Comparison of ENCODE assay signal across 1 cellular context in genomic region chr19:17947815-17948473, GRCh38.
TF ChIP-seq lines count a peak whose summit lies in the region.

No MANE protein-coding gene starts in this region.

TF ChIP-seq in K562, 482 proteins besides CTCF, POLR2A, EP300 and RAD21 (continued from another document and continues in another):
- TF ChIP-seq ZNF639 (CRISPR knock-in tag; conservative IDR thresholded peaks at IDR 0.05 in 1 of 2, IDR thresholded peaks at IDR 0.05 in 1 of 2) = peak in 1 of 2 experiments; percentile 70; a peak in 2 of 4 replicates
- peak; percentile 65 for TF ChIP-seq MAX (CRISPR knock-in tag; IDR thresholded peaks at IDR 0.05)
- TF ChIP-seq L3MBTL2 (IDR thresholded peaks at IDR 0.05) = no peak
- no peak for TF ChIP-seq ZFP36 (IDR thresholded peaks at IDR 0.05; ENCODE audit: low read depth, low read length, partially characterized antibody)
- TF ChIP-seq RB1 (IDR thresholded peaks at IDR 0.05; ENCODE audit: low read depth) = peak; percentile 80
- TF ChIP-seq, protein P1, sequence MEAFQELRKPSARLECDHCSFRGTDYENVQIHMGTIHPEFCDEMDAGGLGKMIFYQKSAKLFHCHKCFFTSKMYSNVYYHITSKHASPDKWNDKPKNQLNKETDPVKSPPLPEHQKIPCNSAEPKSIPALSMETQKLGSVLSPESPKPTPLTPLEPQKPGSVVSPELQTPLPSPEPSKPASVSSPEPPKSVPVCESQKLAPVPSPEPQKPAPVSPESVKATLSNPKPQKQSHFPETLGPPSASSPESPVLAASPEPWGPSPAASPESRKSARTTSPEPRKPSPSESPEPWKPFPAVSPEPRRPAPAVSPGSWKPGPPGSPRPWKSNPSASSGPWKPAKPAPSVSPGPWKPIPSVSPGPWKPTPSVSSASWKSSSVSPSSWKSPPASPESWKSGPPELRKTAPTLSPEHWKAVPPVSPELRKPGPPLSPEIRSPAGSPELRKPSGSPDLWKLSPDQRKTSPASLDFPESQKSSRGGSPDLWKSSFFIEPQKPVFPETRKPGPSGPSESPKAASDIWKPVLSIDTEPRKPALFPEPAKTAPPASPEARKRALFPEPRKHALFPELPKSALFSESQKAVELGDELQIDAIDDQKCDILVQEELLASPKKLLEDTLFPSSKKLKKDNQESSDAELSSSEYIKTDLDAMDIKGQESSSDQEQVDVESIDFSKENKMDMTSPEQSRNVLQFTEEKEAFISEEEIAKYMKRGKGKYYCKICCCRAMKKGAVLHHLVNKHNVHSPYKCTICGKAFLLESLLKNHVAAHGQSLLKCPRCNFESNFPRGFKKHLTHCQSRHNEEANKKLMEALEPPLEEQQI (IDR thresholded peaks at IDR 0.05) = no peak
- TF ChIP-seq CBFA2T3 (IDR thresholded peaks at IDR 0.05) = no peak
- TF ChIP-seq, protein P2, sequence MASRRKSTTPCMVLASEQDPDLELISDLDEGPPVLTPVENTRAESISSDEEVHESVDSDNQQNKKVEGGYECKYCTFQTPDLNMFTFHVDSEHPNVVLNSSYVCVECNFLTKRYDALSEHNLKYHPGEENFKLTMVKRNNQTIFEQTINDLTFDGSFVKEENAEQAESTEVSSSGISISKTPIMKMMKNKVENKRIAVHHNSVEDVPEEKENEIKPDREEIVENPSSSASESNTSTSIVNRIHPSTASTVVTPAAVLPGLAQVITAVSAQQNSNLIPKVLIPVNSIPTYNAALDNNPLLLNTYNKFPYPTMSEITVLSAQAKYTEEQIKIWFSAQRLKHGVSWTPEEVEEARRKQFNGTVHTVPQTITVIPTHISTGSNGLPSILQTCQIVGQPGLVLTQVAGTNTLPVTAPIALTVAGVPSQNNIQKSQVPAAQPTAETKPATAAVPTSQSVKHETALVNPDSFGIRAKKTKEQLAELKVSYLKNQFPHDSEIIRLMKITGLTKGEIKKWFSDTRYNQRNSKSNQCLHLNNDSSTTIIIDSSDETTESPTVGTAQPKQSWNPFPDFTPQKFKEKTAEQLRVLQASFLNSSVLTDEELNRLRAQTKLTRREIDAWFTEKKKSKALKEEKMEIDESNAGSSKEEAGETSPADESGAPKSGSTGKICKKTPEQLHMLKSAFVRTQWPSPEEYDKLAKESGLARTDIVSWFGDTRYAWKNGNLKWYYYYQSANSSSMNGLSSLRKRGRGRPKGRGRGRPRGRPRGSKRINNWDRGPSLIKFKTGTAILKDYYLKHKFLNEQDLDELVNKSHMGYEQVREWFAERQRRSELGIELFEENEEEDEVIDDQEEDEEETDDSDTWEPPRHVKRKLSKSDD (conservative IDR thresholded peaks at IDR 0.05; ENCODE audit: low read length) = no peak
- no peak for TF ChIP-seq ZNF41 (CRISPR knock-in tag; conservative IDR thresholded peaks at IDR 0.05)
- peak; percentile 22 for TF ChIP-seq SAP30 (IDR thresholded peaks at IDR 0.05; ENCODE audit: borderline replicate concordance, insufficient read depth, low read depth, low read length, poor library complexity, severe bottlenecking)
- no peak for TF ChIP-seq NR3C1 (CRISPR knock-in tag; IDR thresholded peaks at IDR 0.05)
- no peak for TF ChIP-seq RAD51 (IDR thresholded peaks at IDR 0.05; ENCODE audit: borderline replicate concordance, low read depth)
- TF ChIP-seq, protein P3, sequence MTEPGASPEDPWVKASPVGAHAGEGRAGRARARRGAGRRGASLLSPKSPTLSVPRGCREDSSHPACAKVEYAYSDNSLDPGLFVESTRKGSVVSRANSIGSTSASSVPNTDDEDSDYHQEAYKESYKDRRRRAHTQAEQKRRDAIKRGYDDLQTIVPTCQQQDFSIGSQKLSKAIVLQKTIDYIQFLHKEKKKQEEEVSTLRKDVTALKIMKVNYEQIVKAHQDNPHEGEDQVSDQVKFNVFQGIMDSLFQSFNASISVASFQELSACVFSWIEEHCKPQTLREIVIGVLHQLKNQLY (CRISPR knock-in tag; conservative IDR thresholded peaks at IDR 0.05) = no peak
- no peak for TF ChIP-seq HDGF (IDR thresholded peaks at IDR 0.05)
- TF ChIP-seq, protein P4, sequence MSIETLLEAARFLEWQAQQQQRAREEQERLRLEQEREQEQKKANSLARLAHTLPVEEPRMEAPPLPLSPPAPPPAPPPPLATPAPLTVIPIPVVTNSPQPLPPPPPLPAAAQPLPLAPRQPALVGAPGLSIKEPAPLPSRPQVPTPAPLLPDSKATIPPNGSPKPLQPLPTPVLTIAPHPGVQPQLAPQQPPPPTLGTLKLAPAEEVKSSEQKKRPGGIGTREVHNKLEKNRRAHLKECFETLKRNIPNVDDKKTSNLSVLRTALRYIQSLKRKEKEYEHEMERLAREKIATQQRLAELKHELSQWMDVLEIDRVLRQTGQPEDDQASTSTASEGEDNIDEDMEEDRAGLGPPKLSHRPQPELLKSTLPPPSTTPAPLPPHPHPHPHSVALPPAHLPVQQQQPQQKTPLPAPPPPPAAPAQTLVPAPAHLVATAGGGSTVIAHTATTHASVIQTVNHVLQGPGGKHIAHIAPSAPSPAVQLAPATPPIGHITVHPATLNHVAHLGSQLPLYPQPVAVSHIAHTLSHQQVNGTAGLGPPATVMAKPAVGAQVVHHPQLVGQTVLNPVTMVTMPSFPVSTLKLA (conservative IDR thresholded peaks at IDR 0.05) = peak in 1 of 2 experiments; percentile 56; a peak in 2 of 4 replicates
- no peak for TF ChIP-seq THRAP3 (IDR thresholded peaks at IDR 0.05; ENCODE audit: borderline replicate concordance)
- TF ChIP-seq HOXB6 (CRISPR knock-in tag; IDR thresholded peaks at IDR 0.05; ENCODE audit: borderline replicate concordance) = no peak
- TF ChIP-seq HNRNPLL (IDR thresholded peaks at IDR 0.05; ENCODE audit: low read depth, low read length, poor library complexity, severe bottlenecking) = peak; percentile 55
- no peak for TF ChIP-seq NR2C1 (IDR thresholded peaks at IDR 0.05)
- TF ChIP-seq NR2C1 (tag; IDR thresholded peaks at IDR 0.05) = no peak
- 0 out of 4 replicates have a peak, but pooled peaks of 1 of the 2 experiments have one; percentile 41 for TF ChIP-seq KDM4B (IDR thresholded peaks at IDR 0.05; ENCODE audit: borderline replicate concordance in 2 of 2, low read depth in 1 of 2)
- TF ChIP-seq ZBTB7A (IDR thresholded peaks at IDR 0.05; ENCODE audit: borderline replicate concordance, control insufficient read depth, low read depth, low read length) = peak; percentile 89
- TF ChIP-seq, protein P5, sequence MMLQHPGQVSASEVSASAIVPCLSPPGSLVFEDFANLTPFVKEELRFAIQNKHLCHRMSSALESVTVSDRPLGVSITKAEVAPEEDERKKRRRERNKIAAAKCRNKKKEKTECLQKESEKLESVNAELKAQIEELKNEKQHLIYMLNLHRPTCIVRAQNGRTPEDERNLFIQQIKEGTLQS (IDR thresholded peaks at IDR 0.05) = no peak
- TF ChIP-seq, protein P5 (CRISPR knock-in tag; conservative IDR thresholded peaks at IDR 0.05) = no peak
- TF ChIP-seq RCOR1 (IDR thresholded peaks at IDR 0.05; ENCODE audit: borderline replicate concordance in 1 of 2, low read depth in 2 of 2, low read length in 2 of 2) = 0 out of 4 replicates have a peak, but pooled peaks of 1 of the 2 experiments have one; percentile 33
- TF ChIP-seq JUND (IDR thresholded peaks at IDR 0.05; ENCODE audit: borderline replicate concordance, low read depth, low read length) = 0 out of 2 replicates have a peak, but pooled peaks have one; percentile 2
- TF ChIP-seq JUND (tag; IDR thresholded peaks at IDR 0.05; ENCODE audit: borderline replicate concordance, low read depth, low read length) = no peak
- TF ChIP-seq ZNF133 (CRISPR knock-in tag; IDR thresholded peaks at IDR 0.05) = no peak
- no peak for TF ChIP-seq ZNF384 (IDR thresholded peaks at IDR 0.05; ENCODE audit: low read depth, low read length)
- no peak for TF ChIP-seq POU5F1 (IDR thresholded peaks at IDR 0.05; ENCODE audit: borderline replicate concordance, low read depth, low read length, partially characterized antibody)
- no peak for TF ChIP-seq SAFB2 (IDR thresholded peaks at IDR 0.05; ENCODE audit: borderline replicate concordance, low read depth, low read length, severe bottlenecking)
- TF ChIP-seq WHSC1 (IDR thresholded peaks at IDR 0.05; ENCODE audit: low read length) = no peak
- TF ChIP-seq SMARCC2 (IDR thresholded peaks at IDR 0.05; ENCODE audit: low read depth) = no peak
- TF ChIP-seq ZFP1 (CRISPR knock-in tag; IDR thresholded peaks at IDR 0.05) = no peak
- no peak for TF ChIP-seq EP400 (IDR thresholded peaks at IDR 0.05)
- no peak for TF ChIP-seq MYC (IDR thresholded peaks at IDR 0.05; ENCODE audit: low read depth, low read length)
- no peak for TF ChIP-seq MYC (CRISPR knock-in tag; IDR thresholded peaks at IDR 0.05; ENCODE audit: borderline replicate concordance, low read depth)
- no peak for TF ChIP-seq FOXK1 (CRISPR knock-in tag; IDR thresholded peaks at IDR 0.05; ENCODE audit: borderline replicate concordance)
- TF ChIP-seq ZBTB11 (CRISPR knock-in tag; IDR thresholded peaks at IDR 0.05) = no peak
- no peak for TF ChIP-seq TAF7 (tag; IDR thresholded peaks at IDR 0.05)
- TF ChIP-seq CREM (IDR thresholded peaks at IDR 0.05; ENCODE audit: low read depth) = peak; percentile 56
- no peak for TF ChIP-seq MEF2D (tag; conservative IDR thresholded peaks at IDR 0.05; ENCODE audit: low read depth)
- no peak for TF ChIP-seq ZNF778 (CRISPR knock-in tag; IDR thresholded peaks at IDR 0.05)
- TF ChIP-seq SMAD4 (CRISPR knock-in tag; conservative IDR thresholded peaks at IDR 0.05) = no peak
- TF ChIP-seq NEUROD1 (IDR thresholded peaks at IDR 0.05; ENCODE audit: borderline replicate concordance, low read depth, low read length, partially characterized antibody) = no peak
- TF ChIP-seq ZNF347 (CRISPR knock-in tag; IDR thresholded peaks at IDR 0.05; ENCODE audit: low read depth) = no peak
- no peak for TF ChIP-seq NFATC3 (IDR thresholded peaks at IDR 0.05)
- TF ChIP-seq ZNF395 (CRISPR knock-in tag; IDR thresholded peaks at IDR 0.05) = 0 out of 2 replicates have a peak, but pooled peaks have one; percentile 41
- TF ChIP-seq RFX5 (IDR thresholded peaks at IDR 0.05; ENCODE audit: low read depth, low read length) = no peak
- TF ChIP-seq HIVEP1 (CRISPR knock-in tag; IDR thresholded peaks at IDR 0.05) = peak; percentile 99
- peak; percentile 4; the same call in 1 of the 2 replicates for TF ChIP-seq MBD2 (IDR thresholded peaks at IDR 0.05; ENCODE audit: borderline replicate concordance, low read depth)
- TF ChIP-seq KAT8 (IDR thresholded peaks at IDR 0.05; ENCODE audit: low read depth) = no peak
